2 cellular contexts compared by ENCODE assay signal in genomic region chr16:11272921-11273720, GRCh38.
TF ChIP-seq lines count a peak whose summit lies in the region.

Gene PRM3, minus strand, starts transcription at chr16:11273629. Its CDS starts 34 bp downstream, at chr16:11273595.

TF ChIP-seq in HEK293, 187 proteins besides CTCF, POLR2A, EP300 and RAD21 (continued from another document):
- TF ChIP-seq ZFHX2 (tag by site-specific recombination; conservative IDR thresholded peaks at IDR 0.05): peak; percentile 54
- TF ChIP-seq ZNF398 (tag by site-specific recombination; IDR thresholded peaks at IDR 0.05): 0 out of 2 replicates have a peak, but pooled peaks have one; percentile 40
- no peak for TF ChIP-seq ZBTB17 (tag by site-specific recombination; IDR thresholded peaks at IDR 0.05)
- peak; percentile 73 for TF ChIP-seq ZNF513 (tag by site-specific recombination; IDR thresholded peaks at IDR 0.05)

TF ChIP-seq in WTC11, 78 proteins besides CTCF, POLR2A, EP300 and RAD21:
- TF ChIP-seq ZNF512 (CRISPR knock-in tag; IDR thresholded peaks at IDR 0.05; ENCODE audit: borderline replicate concordance) (no peak), SOX15 (CRISPR knock-in tag; IDR thresholded peaks at IDR 0.05) (no peak)
TF ChIP-seq in WTC11: peak in this region for 0.
